In the genomic region with DNA sequence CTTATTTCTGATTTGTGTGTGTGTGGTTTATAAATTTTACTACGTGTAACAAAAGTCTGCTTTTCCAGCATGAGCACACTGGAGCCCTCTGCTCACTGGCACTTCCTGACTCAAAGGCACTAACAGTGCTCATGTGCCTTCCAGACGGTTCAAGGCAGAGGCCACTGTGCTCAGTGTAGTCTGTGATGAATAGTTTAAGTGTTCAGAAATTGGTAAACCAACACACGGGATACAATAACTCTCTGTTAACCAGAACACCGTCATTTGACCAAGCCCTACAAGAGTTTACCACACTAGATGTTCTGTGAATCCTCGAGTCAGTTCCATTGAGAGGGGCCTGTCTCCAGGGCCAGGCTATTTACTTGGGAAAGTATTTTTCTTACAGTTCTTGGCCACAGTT, we compare ENCODE assay signal across 1 cellular context.
TF ChIP-seq lines count a peak whose summit lies in the region.

No MANE protein-coding gene starts in this region.

TF ChIP-seq in GM23338, 12 proteins besides CTCF, POLR2A, EP300 and RAD21 (continued from another document):
- TF ChIP-seq, protein P1, sequence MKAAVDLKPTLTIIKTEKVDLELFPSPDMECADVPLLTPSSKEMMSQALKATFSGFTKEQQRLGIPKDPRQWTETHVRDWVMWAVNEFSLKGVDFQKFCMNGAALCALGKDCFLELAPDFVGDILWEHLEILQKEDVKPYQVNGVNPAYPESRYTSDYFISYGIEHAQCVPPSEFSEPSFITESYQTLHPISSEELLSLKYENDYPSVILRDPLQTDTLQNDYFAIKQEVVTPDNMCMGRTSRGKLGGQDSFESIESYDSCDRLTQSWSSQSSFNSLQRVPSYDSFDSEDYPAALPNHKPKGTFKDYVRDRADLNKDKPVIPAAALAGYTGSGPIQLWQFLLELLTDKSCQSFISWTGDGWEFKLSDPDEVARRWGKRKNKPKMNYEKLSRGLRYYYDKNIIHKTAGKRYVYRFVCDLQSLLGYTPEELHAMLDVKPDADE (IDR thresholded peaks at IDR 0.05), result no peak
- TF ChIP-seq EZH2phosphoT487 (IDR thresholded peaks at IDR 0.05; ENCODE audit: unreplicated experiment) (no peak), POLR2AphosphoS5 (IDR thresholded peaks at IDR 0.05; ENCODE audit: low read depth) (no peak), STAT1 (IDR thresholded peaks at IDR 0.05; ENCODE audit: unreplicated experiment) (no peak), CREB1 (CRISPR knock-in tag; IDR thresholded peaks at IDR 0.05; ENCODE audit: low read depth) (no peak), EZH2 (IDR thresholded peaks at IDR 0.05; ENCODE audit: low read depth, unreplicated experiment) (no peak), ZNF114 (CRISPR knock-in tag; IDR thresholded peaks at IDR 0.05) (no peak), NANOG (IDR thresholded peaks at IDR 0.05; ENCODE audit: borderline replicate concordance) (no peak)
